24 cellular contexts compared by ENCODE assay signal in the genomic region with DNA sequence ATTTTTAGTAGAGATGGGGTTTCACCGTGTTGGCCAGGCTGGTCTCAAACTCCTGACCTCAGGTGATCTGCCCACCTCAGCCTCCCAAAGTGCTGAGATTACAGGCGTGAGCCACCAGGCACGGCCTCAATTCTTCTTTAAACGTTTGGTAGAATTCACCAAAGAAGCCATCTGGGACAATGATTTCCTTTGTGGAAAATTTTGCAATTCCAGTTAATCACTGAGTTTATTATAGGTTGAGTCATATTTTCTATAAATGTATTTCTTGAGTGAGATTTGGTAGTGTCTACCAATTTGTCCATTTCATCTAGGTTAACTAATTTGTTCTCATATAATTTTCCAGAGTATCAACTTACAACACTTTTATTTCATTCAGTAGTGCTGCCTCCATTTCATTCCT.
"Had no signal": no experiment of that assay in that cellular context is flagged by ENCODE, and none has a peak within 500 bp of the region (broad histone marks: within the 10 kb centered on the region; RNA-seq: fewer than 3 reads in every experiment).

No MANE protein-coding gene starts in this region.

- DNase-seq: IMR-90, Karpas-422, KG1, MG63, NCI-H1092, NCI-H1105 treated with DMSO at 0.1 percent for 48 hours, NCI-H1417 treated with DMSO at 0.1 percent for 48 hours, NCI-H146, NCI-H1694 treated with DMSO at 0.1 percent for 48 hours, NCI-H1930, NCI-H2081, NCI-H2107, NCI-H2171, NCI-H226, NCI-H446, NCI-H510A, NCI-H524 treated with DMSO at 0.1 percent for 48 hours, NCI-H69, NCI-H774, SHP77, T-helper 1 cell had no signal

- H3K4me3 ChIP-seq: MG63 had no signal

- ATAC-seq: HepG2, Panc1, SK-N-SH treated with all-trans-retinoic acid at 6 μM for 48 hours had no signal
